ENCODE assay signal across 12 cellular contexts in genomic region chr21:28605138-28605537, GRCh38.
DNase-seq lines count a peak whose midpoint lies in the region; ATAC-seq and TF ChIP-seq lines count a peak whose summit lies in the region.
"Had no signal": no experiment of that assay in that cellular context is flagged by ENCODE, and none has a peak within 500 bp of the region (broad histone marks: within the 10 kb centered on the region; RNA-seq: fewer than 3 reads in every experiment).

No MANE protein-coding gene starts in this region.

- no peak for TF ChIP-seq CTCF in esophagus squamous epithelium (IDR thresholded peaks at IDR 0.05)
- no peak for TF ChIP-seq CTCF in neural progenitor cell (IDR thresholded peaks at IDR 0.05)

- H3K9me3 Mint-ChIP-seq in neural progenitor cell = peaks cover 22% of the 10 kb centered on the region

- H3K36me3 Mint-ChIP-seq in neural progenitor cell = no peaks in the 10 kb centered on the region

- peaks cover 0 to 4% (median under 1%) of the 10 kb centered on the region in 3 donors for H3K9me3 ChIP-seq in esophagus squamous epithelium
- peaks cover under 1% of the 10 kb centered on the region for H3K9me3 ChIP-seq in neural progenitor cell (ENCODE audit: low read depth)
- H3K9me3 ChIP-seq: right lobe of liver had no signal

- no peak for TF ChIP-seq POLR2A in esophagus squamous epithelium (IDR thresholded peaks at IDR 0.05)

- H3K27me3 ChIP-seq in esophagus squamous epithelium (no peaks in the 10 kb centered on the region), neural progenitor cell (no peaks in the 10 kb centered on the region)
- H3K27me3 ChIP-seq: heart right ventricle, right lobe of liver, tibial artery had no signal

- H3K36me3 ChIP-seq in esophagus squamous epithelium (no peaks in the 10 kb centered on the region), neural progenitor cell (no peaks in the 10 kb centered on the region)
- H3K36me3 ChIP-seq: heart right ventricle, right lobe of liver, tibial artery had no signal

- H3K27ac Mint-ChIP-seq in neural progenitor cell = no peak overlapping the region
- H3K27ac Mint-ChIP-seq: GM23338 had no signal

- H3F3A ChIP-seq in neural progenitor cell (ENCODE audit: low read depth) = no peaks in the 10 kb centered on the region

- H3K4me3 ChIP-seq in esophagus squamous epithelium = no peak overlapping the region
- no peak overlapping the region for H3K4me3 ChIP-seq in neural progenitor cell
- H3K4me3 ChIP-seq: GM23338, heart right ventricle, right lobe of liver, tibial artery had no signal

- no peaks in the 10 kb centered on the region for H3K4me1 Mint-ChIP-seq in neural progenitor cell
- H3K4me1 Mint-ChIP-seq: GM23338 had no signal

- no peak overlapping the region for H3K4me3 Mint-ChIP-seq in neural progenitor cell
- H3K4me3 Mint-ChIP-seq: GM23338 had no signal

- H3K4me1 ChIP-seq in esophagus squamous epithelium = no peaks in the 10 kb centered on the region
- no peaks in the 10 kb centered on the region for H3K4me1 ChIP-seq in neural progenitor cell
- H3K4me1 ChIP-seq: heart right ventricle, right lobe of liver, tibial artery had no signal

- no peak overlapping the region for H3K4me2 ChIP-seq in neural progenitor cell
- H3K4me2 ChIP-seq: GM23338 had no signal

- DNase-seq in left ventricle myocardium superior (no peak), esophagus squamous epithelium (lab: John Stamatoyannopoulos, UW) (no peak), NCI-H2227 (lab: John Stamatoyannopoulos, UW; ENCODE audit: unreplicated experiment) (no peak), neural progenitor cell (ENCODE audit: low spot score) (no peak)
- DNase-seq in activated CD4-positive, CD25-positive, alpha-beta regulatory T cell treated with anti-CD3 and anti-CD28 coated beads, Interleukin-2, amount 50 U/mL, for 72 hours = no peak
- DNase-seq: heart right ventricle, right lobe of liver, tibial artery had no signal

- H3K9ac ChIP-seq in neural progenitor cell = no peak overlapping the region

- intact Hi-C loops in left ventricle myocardium superior (cut with micrococcal nuclease) = no loop called here
- intact Hi-C loops in esophagus squamous epithelium (cut with DNase I) = no loop called here

- ATAC-seq in GM18520 (IDR thresholded peaks at IDR 0.05; ENCODE audit: unreplicated experiment) (peak; percentile 87), GM21529 (IDR thresholded peaks at IDR 0.05; ENCODE audit: unreplicated experiment) (peak; percentile 97), HG03558 (IDR thresholded peaks at IDR 0.05; ENCODE audit: extremely low read depth, unreplicated experiment) (peak; percentile 84), left ventricle myocardium superior (peak; percentile 38)
- ATAC-seq: GM23338 had no signal

- no peak overlapping the region for H2AFZ ChIP-seq in neural progenitor cell (replicated peaks)
- H2AFZ ChIP-seq: GM23338 had no signal

- H3K27ac ChIP-seq in esophagus squamous epithelium (no peak overlapping the region), neural progenitor cell (no peak overlapping the region)
- H3K27ac ChIP-seq: heart right ventricle, right lobe of liver, tibial artery had no signal

- H4K20me1 ChIP-seq in neural progenitor cell (ENCODE audit: low read depth) = no peaks in the 10 kb centered on the region

- WGBS in esophagus squamous epithelium, 2 donors = 57 to 79% methylated on average over 2 of the region's 2 CpGs

- no peaks in the 10 kb centered on the region for H3K27me3 Mint-ChIP-seq in neural progenitor cell (ENCODE audit: insufficient read depth, low read depth)

- H3K79me2 ChIP-seq in neural progenitor cell (ENCODE audit: low read depth) = no peaks in the 10 kb centered on the region

Comparison
In these comparisons a context has a peak if more than half of its experiments do, and no peak if none do; other contexts are left out.
1. ATAC-seq: peak in every context shown above with its lines; median percentile 97 in GM21529; 87 in GM18520; 84 in HG03558; 38 in left ventricle myocardium superior.